ENCODE assay signal across 10 cellular contexts in genomic region chr9:77848897-77849296, GRCh38.
DNase-seq lines count a peak whose midpoint lies in the region; FAIRE-seq and TF ChIP-seq lines count a peak whose summit lies in the region.
"Had no signal": no experiment of that assay in that cellular context is flagged by ENCODE, and none has a peak within 500 bp of the region (broad histone marks: within the 10 kb centered on the region; RNA-seq: fewer than 3 reads in every experiment).

No MANE protein-coding gene starts in this region.

- H3K4me3 ChIP-seq in dorsolateral prefrontal cortex (no peak overlapping the region), muscle layer of duodenum (ENCODE audit: low read depth in 1 of 2, low read length in 2 of 2) (no peak overlapping the region)

- H3K27me3 ChIP-seq in dorsolateral prefrontal cortex (no peaks in the 10 kb centered on the region), muscle layer of duodenum (ENCODE audit: low read depth, low read length) (no peaks in the 10 kb centered on the region)

- DNase-seq in A172 (ENCODE audit: low spot score) (peak; percentile 71), M059J (ENCODE audit: low read depth) (peak; percentile 85), dorsolateral prefrontal cortex (peak in 6 of 10 donors; percentile 43 to 77 (median 64)), GM12891 (ENCODE audit: insufficient read length, low spot score) (no peak), iPS-NIHi11 (ENCODE audit: low spot score) (no peak), islet precursor cell (no peak)
- no peak for DNase-seq in activated CD4-positive, CD25-positive, alpha-beta regulatory T cell treated with anti-CD3 and anti-CD28 coated beads, Interleukin-2, amount 50 U/mL, for 72 hours
- DNase-seq: GOT3, NCI-H526 treated with DMSO at 0.1 percent for 48 hours had no signal

- H3K36me3 ChIP-seq in muscle layer of duodenum (ENCODE audit: control insufficient read depth in 1 of 2, insufficient read depth in 2 of 2, low read length in 2 of 2): peaks cover 0 to 5% of the 10 kb centered on the region in 2 donors

- H3K9me3 ChIP-seq in muscle layer of duodenum (ENCODE audit: control insufficient read depth in 1 of 2, low read length in 2 of 2): no peaks in the 10 kb centered on the region

- H3K4me1 ChIP-seq in muscle layer of duodenum (ENCODE audit: control insufficient read depth in 1 of 2, insufficient read depth in 2 of 2, low read length in 2 of 2): peaks cover 10 to 21% of the 10 kb centered on the region in 2 donors

- FAIRE-seq in GM12891 (lab: Jason Lieb, UNC): no peak

- peak in 2 of 56 donors; percentile 8 to 11 for TF ChIP-seq CTCF in dorsolateral prefrontal cortex (IDR thresholded peaks at IDR 0.05 in 54 of 56, conservative IDR thresholded peaks at IDR 0.05 in 2 of 56; ENCODE audit: low read depth in 1 of 56, partially characterized antibody in 56 of 56)

- TF ChIP-seq POLR2A in GM12891 (IDR thresholded peaks at IDR 0.05; ENCODE audit: low read depth, low read length): no peak

- intact Hi-C loops in dorsolateral prefrontal cortex (cut with DNase I): loop anchor here (5.0 to 10.0 kb wide), 5 partner anchors 94 to 392 kb away; partner anchors contain the start of gene GNAQ (in 2 of the 2)

- H3K27ac ChIP-seq in dorsolateral prefrontal cortex (peak overlapping the region in 58 of 59 donors; percentile 1 to 91 (median 72)), muscle layer of duodenum (ENCODE audit: low read length) (peak overlapping the region; percentile 42)

TF ChIP-seq in GM12891, 5 proteins besides CTCF, POLR2A, EP300 and RAD21:
- TF ChIP-seq POLR2AphosphoS5 (IDR thresholded peaks at IDR 0.05; ENCODE audit: low read depth, low read length) (no peak), TAF1 (IDR thresholded peaks at IDR 0.05; ENCODE audit: low read depth, low read length) (no peak), PAX5 (IDR thresholded peaks at IDR 0.05; ENCODE audit: insufficient read depth, low read length, severe bottlenecking) (no peak), POU2F2 (IDR thresholded peaks at IDR 0.05; ENCODE audit: low read depth, low read length) (no peak), SPI1 (IDR thresholded peaks at IDR 0.05; ENCODE audit: low read depth, low read length) (no peak)

Comparison
In these comparisons a context has a peak if more than half of its experiments do, and no peak if none do; other contexts are left out.
1. DNase-seq: peak in A172 (single experiment), M059J (single experiment) and dorsolateral prefrontal cortex (6 of 10); none in GM12891 (single experiment), iPS-NIHi11 (single experiment), islet precursor cell (single experiment) and activated CD4-positive, CD25-positive, alpha-beta regulatory T cell treated with anti-CD3 and anti-CD28 coated beads, Interleukin-2, amount 50 U/mL, for 72 hours (single experiment).